In the genomic region with DNA sequence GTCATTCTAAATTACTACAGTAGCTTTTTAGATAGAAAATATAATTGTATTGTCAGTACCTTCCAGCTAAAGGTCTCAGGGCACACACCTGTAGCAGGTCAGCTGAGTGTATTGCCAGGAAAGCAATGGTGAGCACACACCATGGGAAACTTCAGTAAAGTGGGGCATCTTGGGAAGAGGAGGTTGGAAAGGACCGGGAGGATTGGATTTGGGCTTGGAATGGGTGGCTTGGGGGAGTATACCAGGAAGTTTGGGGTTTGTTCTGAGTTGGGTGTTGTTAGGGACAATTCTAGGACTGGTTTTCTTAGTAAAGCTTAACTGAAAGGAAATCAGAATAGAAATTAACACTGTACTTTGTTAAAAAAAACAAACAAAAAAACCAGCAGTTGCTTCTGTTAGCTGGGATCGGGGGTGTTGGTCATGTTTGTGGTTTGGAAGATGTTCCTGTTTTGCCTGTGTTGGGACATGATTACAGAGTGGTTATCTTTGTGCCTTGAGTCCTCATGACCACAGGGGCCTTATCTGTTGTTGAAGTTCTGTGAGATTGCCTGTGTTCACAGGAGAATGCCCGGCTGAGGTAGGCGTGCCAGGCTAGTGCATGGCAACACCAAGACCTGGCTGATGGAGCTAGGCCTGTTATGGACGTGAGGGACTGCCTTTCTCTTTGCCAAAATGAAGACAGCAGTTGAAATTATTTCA, we compare ENCODE assay signal across 16 cellular contexts. TPM values are rescaled to one million over a fixed set of nuclear protein-coding genes. Genes with fewer than 3 reads are reported as not detected.
DNase-seq lines count a peak whose midpoint lies in the region; ATAC-seq, FAIRE-seq and TF ChIP-seq lines count a peak whose summit lies in the region.
"Had no signal": no experiment of that assay in that cellular context is flagged by ENCODE, and none has a peak within 500 bp of the region (broad histone marks: within the 10 kb centered on the region; RNA-seq: fewer than 3 reads in every experiment).

No MANE protein-coding gene starts in this region.

- H3K9me3 Mint-ChIP-seq in T-helper 1 cell treated with Interleukin-12 subunit alpha and Interleukin-12 subunit beta and Interleukin-4 antibody, amounts not matched to agents 30 μg/mL and 1 μg/mL, for 36 hours = no peaks in the 10 kb centered on the region
- no peaks in the 10 kb centered on the region for H3K9me3 Mint-ChIP-seq in central memory CD8-positive, alpha-beta T cell
- peaks cover 1% of the 10 kb centered on the region for H3K9me3 Mint-ChIP-seq in neural progenitor cell
- no peaks in the 10 kb centered on the region for H3K9me3 Mint-ChIP-seq in stimulated activated memory B cell treated with anti-CD40 and anti-IgM and Interleukin-4, amounts not matched to agents 10 μg/mL and 1 μg/mL and 100 μg/mL, for 72 hours
- H3K9me3 Mint-ChIP-seq in endothelial cell (ENCODE audit: unreplicated experiment) = no peaks in the 10 kb centered on the region

- H3K27me3 ChIP-seq in neural progenitor cell = no peaks in the 10 kb centered on the region

- no peaks in the 10 kb centered on the region for H3K27me3 Mint-ChIP-seq in T-helper 1 cell treated with Interleukin-12 subunit alpha and Interleukin-12 subunit beta and Interleukin-4 antibody, amounts not matched to agents 30 μg/mL and 1 μg/mL, for 36 hours (ENCODE audit: low read depth)
- H3K27me3 Mint-ChIP-seq in central memory CD8-positive, alpha-beta T cell = no peaks in the 10 kb centered on the region
- H3K27me3 Mint-ChIP-seq in neural progenitor cell (ENCODE audit: insufficient read depth, low read depth) (peaks cover 5% of the 10 kb centered on the region), endothelial cell (ENCODE audit: unreplicated experiment) (peaks cover 2% of the 10 kb centered on the region)
- no peaks in the 10 kb centered on the region for H3K27me3 Mint-ChIP-seq in stimulated activated memory B cell treated with anti-CD40 and anti-IgM and Interleukin-4, amounts not matched to agents 10 μg/mL and 1 μg/mL and 100 μg/mL, for 72 hours
- H3K27me3 Mint-ChIP-seq: T-helper 17 cell had no signal

- no peaks in the 10 kb centered on the region for H3K79me2 ChIP-seq in neural progenitor cell (ENCODE audit: low read depth)

- peak overlapping the region; percentile 76 for H3K27ac Mint-ChIP-seq in T-helper 1 cell treated with Interleukin-12 subunit alpha and Interleukin-12 subunit beta and Interleukin-4 antibody, amounts not matched to agents 30 μg/mL and 1 μg/mL, for 36 hours
- no peak overlapping the region for H3K27ac Mint-ChIP-seq in central memory CD8-positive, alpha-beta T cell (ENCODE audit: low read depth)
- H3K27ac Mint-ChIP-seq in neural progenitor cell (peak overlapping the region; percentile 20), endothelial cell (ENCODE audit: unreplicated experiment) (no peak overlapping the region)
- no peak overlapping the region for H3K27ac Mint-ChIP-seq in stimulated activated memory B cell treated with anti-CD40 and anti-IgM and Interleukin-4, amounts not matched to agents 10 μg/mL and 1 μg/mL and 100 μg/mL, for 72 hours
- H3K27ac Mint-ChIP-seq: T-helper 17 cell had no signal

- H3K4me3 ChIP-seq in neural progenitor cell = no peak overlapping the region

- H3K36me3 ChIP-seq in neural progenitor cell = no peaks in the 10 kb centered on the region

- peaks cover 11% of the 10 kb centered on the region for H3K36me3 Mint-ChIP-seq in T-helper 1 cell treated with Interleukin-12 subunit alpha and Interleukin-12 subunit beta and Interleukin-4 antibody, amounts not matched to agents 30 μg/mL and 1 μg/mL, for 36 hours (ENCODE audit: low read depth)
- H3K36me3 Mint-ChIP-seq in central memory CD8-positive, alpha-beta T cell (ENCODE audit: insufficient read depth) = peaks cover 4% of the 10 kb centered on the region
- H3K36me3 Mint-ChIP-seq in neural progenitor cell = peaks cover 5% of the 10 kb centered on the region
- peaks cover 29% of the 10 kb centered on the region for H3K36me3 Mint-ChIP-seq in stimulated activated memory B cell treated with anti-CD40 and anti-IgM and Interleukin-4, amounts not matched to agents 10 μg/mL and 1 μg/mL and 100 μg/mL, for 72 hours
- no peaks in the 10 kb centered on the region for H3K36me3 Mint-ChIP-seq in endothelial cell (ENCODE audit: low read depth, unreplicated experiment)

- no peak for DNase-seq in T-helper 1 cell
- peak; percentile 94 for DNase-seq in NOMO-1 treated with DMSO at 0.1 percent for 48 hours (lab: John Stamatoyannopoulos, UW; ENCODE audit: unreplicated experiment)
- DNase-seq in central memory CD8-positive, alpha-beta T cell (ENCODE audit: low spot score in 2 of 2) = no peak
- DNase-seq in neural progenitor cell (ENCODE audit: low spot score) = no peak
- DNase-seq in endothelial cell (ENCODE audit: low spot score) = no peak
- no peak for DNase-seq in D721Med (ENCODE audit: insufficient read length, low spot score)
- DNase-seq: DMS53; islet precursor cell; NCI-H1694 treated with DMSO at 0.1 percent for 48 hours; occipital lobe; stimulated activated naive CD4-positive, alpha-beta T cell treated with Interleukin-2 at 50 U/mL for 16 hours; T-helper 17 cell had no signal

- TF ChIP-seq CTCF in neural progenitor cell (IDR thresholded peaks at IDR 0.05) (no peak), endothelial cell (IDR thresholded peaks at IDR 0.05; ENCODE audit: unreplicated experiment) (no peak), D721Med (IDR thresholded peaks at IDR 0.05; ENCODE audit: insufficient read depth, missing control alignments) (no peak)

- no peaks in the 10 kb centered on the region for H3F3A ChIP-seq in neural progenitor cell (ENCODE audit: low read depth)

- peak overlapping the region; percentile 4 for H3K4me3 Mint-ChIP-seq in T-helper 1 cell treated with Interleukin-12 subunit alpha and Interleukin-12 subunit beta and Interleukin-4 antibody, amounts not matched to agents 30 μg/mL and 1 μg/mL, for 36 hours
- H3K4me3 Mint-ChIP-seq in central memory CD8-positive, alpha-beta T cell = no peak overlapping the region
- H3K4me3 Mint-ChIP-seq in neural progenitor cell (no peak overlapping the region), endothelial cell (ENCODE audit: unreplicated experiment) (no peak overlapping the region)
- H3K4me3 Mint-ChIP-seq in stimulated activated memory B cell treated with anti-CD40 and anti-IgM and Interleukin-4, amounts not matched to agents 10 μg/mL and 1 μg/mL and 100 μg/mL, for 72 hours = no peak overlapping the region
- H3K4me3 Mint-ChIP-seq: T-helper 17 cell had no signal

- H3K9me3 ChIP-seq in neural progenitor cell (ENCODE audit: low read depth) = no peaks in the 10 kb centered on the region

- no peak overlapping the region for H2AFZ ChIP-seq in neural progenitor cell (replicated peaks)

- H3K27ac ChIP-seq in neural progenitor cell = no peak overlapping the region
- H3K27ac ChIP-seq: 22Rv1 had no signal

- H3K9ac ChIP-seq in neural progenitor cell = no peak overlapping the region

- ATAC-seq in central memory CD8-positive, alpha-beta T cell (replicated peaks; ENCODE audit: extremely low read depth, poor library complexity, severe bottlenecking) = peak; percentile 43
- ATAC-seq in stimulated activated memory B cell treated with anti-CD40 and anti-IgM and Interleukin-4, amounts not matched to agents 10 μg/mL and 1 μg/mL and 100 μg/mL, for 72 hours = no peak
- ATAC-seq: T-helper 17 cell had no signal

- no peaks in the 10 kb centered on the region for H3K4me1 ChIP-seq in neural progenitor cell

- no peak overlapping the region for H3K4me2 ChIP-seq in neural progenitor cell

- H3K4me1 Mint-ChIP-seq in T-helper 1 cell treated with Interleukin-12 subunit alpha and Interleukin-12 subunit beta and Interleukin-4 antibody, amounts not matched to agents 30 μg/mL and 1 μg/mL, for 36 hours (ENCODE audit: low read depth) = peaks cover 17% of the 10 kb centered on the region
- H3K4me1 Mint-ChIP-seq in central memory CD8-positive, alpha-beta T cell = peaks cover 6% of the 10 kb centered on the region
- H3K4me1 Mint-ChIP-seq in neural progenitor cell (peaks cover 7% of the 10 kb centered on the region), endothelial cell (ENCODE audit: unreplicated experiment) (peaks cover 16% of the 10 kb centered on the region)
- H3K4me1 Mint-ChIP-seq in stimulated activated memory B cell treated with anti-CD40 and anti-IgM and Interleukin-4, amounts not matched to agents 10 μg/mL and 1 μg/mL and 100 μg/mL, for 72 hours = no peaks in the 10 kb centered on the region

- FAIRE-seq in D721Med (lab: Jason Lieb, UNC) = no peak
- FAIRE-seq: astrocyte had no signal

- no peaks in the 10 kb centered on the region for H4K20me1 ChIP-seq in neural progenitor cell (ENCODE audit: low read depth)

RNA-seq across cellular contexts. Expression of gene PRIMPOL, which starts 35.1 kb away (rescaled TPM):
- 22.4 and 46.6 TPM in 2 replicates for total RNA-seq in neural progenitor cell (ENCODE audit: low replicate concordance)
- 12.3 TPM for total RNA-seq in endothelial cell (ENCODE audit: unreplicated experiment)

RNA-seq across cellular contexts. Expression of gene CASP3, which starts 35.4 kb away (rescaled TPM):
- total RNA-seq in neural progenitor cell (ENCODE audit: low replicate concordance) = 46.1 and 69.8 TPM in 2 replicates
- total RNA-seq in endothelial cell (ENCODE audit: unreplicated experiment) = 53.2 TPM

RNA-seq across cellular contexts. Expression of gene CENPU, which starts 49.3 kb away (rescaled TPM):
- 154 and 229 TPM in 2 replicates for total RNA-seq in neural progenitor cell (ENCODE audit: low replicate concordance)
- 13.7 TPM for total RNA-seq in endothelial cell (ENCODE audit: unreplicated experiment)

Comparison
In these comparisons a context has a peak if more than half of its experiments do, and no peak if none do; other contexts are left out.
1. H3K27ac Mint-ChIP-seq: peak in T-helper 1 cell treated with Interleukin-12 subunit alpha and Interleukin-12 subunit beta and Interleukin-4 antibody, amounts not matched to agents 30 μg/mL and 1 μg/mL, for 36 hours (single experiment) and neural progenitor cell (single experiment); none in central memory CD8-positive, alpha-beta T cell (single experiment), stimulated activated memory B cell treated with anti-CD40 and anti-IgM and Interleukin-4, amounts not matched to agents 10 μg/mL and 1 μg/mL and 100 μg/mL, for 72 hours (single experiment) and endothelial cell (single experiment).
2. RNA of gene CENPU, which starts 49.3 kb away (total RNA-seq): 154 to 229 TPM in neural progenitor cell; 13.7 TPM in endothelial cell (single experiment); every median in the first group is over 10 times any median in the second.